35 cellular contexts compared by ENCODE assay signal in the genomic region with DNA sequence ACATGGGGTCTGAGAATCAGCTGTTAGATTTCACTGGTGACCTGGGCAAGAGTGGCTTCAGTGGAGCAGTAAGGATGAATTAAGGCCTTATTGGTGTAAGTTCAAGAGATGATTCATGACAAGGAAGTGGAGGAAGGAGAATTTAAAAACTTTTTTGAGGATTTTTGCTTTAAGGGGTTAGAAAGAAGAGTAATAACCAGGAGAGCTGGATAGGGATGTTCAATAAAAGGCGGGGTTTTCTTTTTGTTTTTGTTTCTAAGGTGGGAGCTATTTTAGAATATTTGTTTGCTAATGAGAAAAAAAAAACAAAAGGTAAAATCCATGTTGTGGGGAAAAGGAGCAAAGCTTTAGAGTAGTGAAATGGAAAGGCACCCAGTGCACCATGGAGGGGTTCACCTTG. TPM values are rescaled to one million over a fixed set of nuclear protein-coding genes. Genes with fewer than 3 reads are reported as not detected.
"Had no signal": no experiment of that assay in that cellular context is flagged by ENCODE, and none has a peak within 500 bp of the region (broad histone marks: within the 10 kb centered on the region; RNA-seq: fewer than 3 reads in every experiment).

No MANE protein-coding gene starts in this region.

- H3K27me3 ChIP-seq: adrenal gland, body of pancreas, esophagus muscularis mucosa, gastroesophageal sphincter, heart right ventricle, hepatocyte had no signal

- H2AFZ ChIP-seq: hepatocyte had no signal

- ATAC-seq: activated CD4-positive, alpha-beta T cell treated with anti-CD3 and anti-CD28 coated beads for 36 hours; activated CD8-positive, alpha-beta memory T cell treated with anti-CD3 and anti-CD28 coated beads, Interleukin-2, amount 10 ng/mL, durations not matched to agents 7 days and 5 days; activated CD8-positive, alpha-beta T cell treated with anti-CD3 and anti-CD28 coated beads, Interleukin-2, amount 10 ng/mL, durations not matched to agents 7 days and 5 days; activated naive CD8-positive, alpha-beta T cell treated with anti-CD3 and anti-CD28 coated beads, Interleukin-2, amount 50 U/mL, for 24 hours; body of pancreas; effector memory CD8-positive, alpha-beta T cell; gastroesophageal sphincter; heart right ventricle had no signal

- DNase-seq: activated CD4-positive, alpha-beta memory T cell treated with anti-CD3 and anti-CD28 coated beads for 36 hours; activated CD4-positive, alpha-beta T cell treated with anti-CD3 and anti-CD28 coated beads for 36 hours; activated CD4-positive, alpha-beta T cell treated with anti-CD3 and anti-CD28 coated beads, Interleukin-2, amount 10 ng/mL, durations not matched to agents 24 days and 14 days; activated CD4-positive, CD25-positive, alpha-beta regulatory T cell; activated CD4-positive, CD25-positive, alpha-beta regulatory T cell treated with anti-CD3 and anti-CD28 coated beads, Interleukin-2, amount 50 U/mL, for 72 hours; activated CD8-positive, alpha-beta memory T cell treated with anti-CD3 and anti-CD28 coated beads, Interleukin-2, amount 10 ng/mL, durations not matched to agents 7 days and 5 days; activated CD8-positive, alpha-beta memory T cell treated with anti-CD3 and anti-CD28 coated beads, Interleukin-2, amount 50 U/mL, for 4 hours; activated CD8-positive, alpha-beta T cell treated with anti-CD3 and anti-CD28 coated beads, Interleukin-2, amount 10 ng/mL, durations not matched to agents 7 days and 5 days; activated effector memory CD4-positive, alpha-beta T cell treated with anti-CD3 and anti-CD28 coated beads, Interleukin-2, amount 50 U/mL, for 16 hours; activated naive CD4-positive, alpha-beta T cell treated with anti-CD3 and anti-CD28 coated beads for 36 hours; activated naive CD8-positive, alpha-beta T cell treated with anti-CD3 and anti-CD28 coated beads for 36 hours; activated naive CD8-positive, alpha-beta T cell treated with anti-CD3 and anti-CD28 coated beads, Interleukin-2, amount 50 U/mL, for 24 hours; activated T-cell treated with anti-CD3 and anti-CD28 coated beads, Interleukin-2, amount 50 U/mL, for 1 hour; activated T-cell treated with anti-CD3 and anti-CD28 coated beads, Interleukin-2, amount 50 U/mL, for 48 hours; adrenal gland; amygdala; aorta; body of pancreas; caudate nucleus; cortex of kidney; dermis blood vessel endothelial cell; effector CD4-positive, alpha-beta T cell; effector memory CD8-positive, alpha-beta T cell; erythroblast; foreskin melanocyte; heart right ventricle; T1000 had no signal

- H3K36me3 ChIP-seq: adrenal gland, esophagus muscularis mucosa, heart right ventricle had no signal

- H3K79me2 ChIP-seq: hepatocyte had no signal

- H3K4me1 ChIP-seq: adrenal gland, body of pancreas, esophagus muscularis mucosa, gastroesophageal sphincter, heart right ventricle had no signal

- H3K27ac ChIP-seq: adrenal gland, body of pancreas, esophagus muscularis mucosa, gastroesophageal sphincter, heart right ventricle, hepatocyte had no signal

- H3K4me2 ChIP-seq: hepatocyte had no signal

- H3K9me3 ChIP-seq: adrenal gland, body of pancreas, esophagus muscularis mucosa, gastroesophageal sphincter, heart right ventricle had no signal

- FAIRE-seq: colon had no signal

- H3K4me3 ChIP-seq: adrenal gland, body of pancreas, esophagus muscularis mucosa, gastroesophageal sphincter, heart right ventricle, hepatocyte had no signal

RNA-seq across cellular contexts. Expression of a gene that starts 51.8 kb away (rescaled TPM):
- total RNA-seq: activated CD4-positive, alpha-beta memory T cell treated with anti-CD3 and anti-CD28 coated beads for 36 hours; activated CD4-positive, alpha-beta T cell treated with anti-CD3 and anti-CD28 coated beads for 36 hours; activated CD8-positive, alpha-beta memory T cell treated with anti-CD3 and anti-CD28 coated beads for 36 hours; activated naive CD8-positive, alpha-beta T cell treated with anti-CD3 and anti-CD28 coated beads for 36 hours; activated T-helper 2 cell treated with anti-CD3 and anti-CD28 coated beads, Interferon-gamma antibody, Interleukin-2, Interleukin-4, amounts not matched to agents 10 μg/mL and 5 μg/mL and 100 μg/mL, durations not matched to agents 14 hours and 24 hours and 36 hours; body of pancreas; chondrocyte; fibroblast of villous mesenchyme; hepatocyte had no signal
- polyA plus RNA-seq: hepatocyte had no signal
